ENCODE assay signal across 12 cellular contexts in genomic region chr2:47028846-47029560, GRCh38.
DNase-seq lines count a peak whose midpoint lies in the region; ATAC-seq and TF ChIP-seq lines count a peak whose summit lies in the region.
"Had no signal": no experiment of that assay in that cellular context is flagged by ENCODE, and none has a peak within 500 bp of the region (broad histone marks: within the 10 kb centered on the region; RNA-seq: fewer than 3 reads in every experiment).

No MANE protein-coding gene starts in this region.

- H3K27me3 ChIP-seq in BLaER1 (no peaks in the 10 kb centered on the region), left lung (no peaks in the 10 kb centered on the region), gastrocnemius medialis (no peaks in the 10 kb centered on the region)
- H3K27me3 ChIP-seq: SJSA1 had no signal

- intact Hi-C loops in left lung (cut with DNase I) = no loop called here
- intact Hi-C loops in gastrocnemius medialis (cut with DNase I; ENCODE audit: low total_unique reads) = no loop called here

- peaks cover 100% of the 10 kb centered on the region for H4K20me1 ChIP-seq in BLaER1

- H3K4me3 ChIP-seq in BLaER1 = no peak overlapping the region
- H3K4me3 ChIP-seq in left lung = no peak overlapping the region
- H3K4me3 ChIP-seq in gastrocnemius medialis = no peak overlapping the region
- H3K4me3 ChIP-seq: SJSA1 had no signal

- peaks cover 66% of the 10 kb centered on the region for H3K4me1 ChIP-seq in BLaER1
- H3K4me1 ChIP-seq in left lung = peaks cover 19 to 29% of the 10 kb centered on the region in 2 donors
- peaks cover 42 to 70% of the 10 kb centered on the region in 2 donors for H3K4me1 ChIP-seq in gastrocnemius medialis

- TF ChIP-seq POLR2A in gastrocnemius medialis (IDR thresholded peaks at IDR 0.05) = no peak

- DNase-seq in COLO668 (lab: John Stamatoyannopoulos, UW; ENCODE audit: unreplicated experiment) (peak; percentile 70), NCI-H69 (lab: John Stamatoyannopoulos, UW) (peak; percentile 20), left lung (peak in 1 of 2 donors; percentile 65), G401 (ENCODE audit: low spot score) (no peak), gastrocnemius medialis (no peak)
- DNase-seq in activated CD4-positive, alpha-beta T cell treated with anti-CD3 and anti-CD28 coated beads for 1 hour = no peak
- DNase-seq: activated CD8-positive, alpha-beta memory T cell treated with anti-CD3 and anti-CD28 coated beads, Interleukin-2, amount 10 ng/mL, durations not matched to agents 7 days and 5 days; activated effector memory CD4-positive, alpha-beta T cell treated with anti-CD3 and anti-CD28 coated beads, Interleukin-2, amount 50 U/mL, for 16 hours; stimulated activated CD4-positive, alpha-beta T cell treated with anti-CD3 and anti-CD28 coated beads, Interleukin-2, amount 100 ng/mL, for 48 hours had no signal

- no peaks in the 10 kb centered on the region for H3K9me3 ChIP-seq in BLaER1
- H3K9me3 ChIP-seq in left lung = no peaks in the 10 kb centered on the region
- no peaks in the 10 kb centered on the region for H3K9me3 ChIP-seq in gastrocnemius medialis
- H3K9me3 ChIP-seq: SJSA1 had no signal

- no peak overlapping the region for H3K27ac ChIP-seq in BLaER1
- no peak overlapping the region for H3K27ac ChIP-seq in left lung
- peak overlapping the region in 1 of 4 donors; percentile 94 for H3K27ac ChIP-seq in gastrocnemius medialis
- H3K27ac ChIP-seq: SJSA1 had no signal

- H3K4me2 ChIP-seq in BLaER1 = peak overlapping the region; percentile 63; the same call in 1 of the 2 replicates

- in situ Hi-C loops in G401 (cut with HindIII; ENCODE audit: low sequenced_read_pairs) (no loop called here), gastrocnemius medialis (cut with MboI; ENCODE audit: low sequenced_read_pairs in 4 of 4) (no loop called here)

- TF ChIP-seq CTCF in left lung (IDR thresholded peaks at IDR 0.05) = no peak
- no peak for TF ChIP-seq CTCF in gastrocnemius medialis (IDR thresholded peaks at IDR 0.05 in 4 of 5, conservative IDR thresholded peaks at IDR 0.05 in 1 of 5)

- H3K36me3 ChIP-seq in BLaER1 (peaks cover 100% of the 10 kb centered on the region), left lung (peaks cover 0 to 83% of the 10 kb centered on the region in 2 donors), gastrocnemius medialis (no peaks in the 10 kb centered on the region)

- ATAC-seq in left lung (peak; percentile 40), gastrocnemius medialis (no peak)
- ATAC-seq: activated CD8-positive, alpha-beta memory T cell treated with anti-CD3 and anti-CD28 coated beads, Interleukin-2, amount 10 ng/mL, durations not matched to agents 7 days and 5 days; left lobe of liver had no signal

- H3K9ac ChIP-seq in BLaER1 = peak overlapping the region; percentile 40; the same call in 1 of the 2 replicates

Comparison
In these comparisons a context has a peak if more than half of its experiments do, and no peak if none do; other contexts are left out.
1. DNase-seq: peak in COLO668 (single experiment) and NCI-H69 (single experiment); none in activated CD4-positive, alpha-beta T cell treated with anti-CD3 and anti-CD28 coated beads for 1 hour (single experiment), G401 (single experiment) and gastrocnemius medialis (0 of 2).